1 cellular context compared by ENCODE assay signal in genomic region chr4:121784401-121784800, GRCh38.
TF ChIP-seq lines count a peak whose summit lies in the region.

No MANE protein-coding gene starts in this region.

TF ChIP-seq in A549, 52 proteins besides CTCF, POLR2A, EP300 and RAD21 (continued from another document):
- TF ChIP-seq HMGXB4 (CRISPR knock-in tag; IDR thresholded peaks at IDR 0.05; ENCODE audit: borderline replicate concordance) (no peak), HOXA7 (CRISPR knock-in tag; IDR thresholded peaks at IDR 0.05) (no peak), HDAC2 (IDR thresholded peaks at IDR 0.05) (no peak)
